In the genomic region with DNA sequence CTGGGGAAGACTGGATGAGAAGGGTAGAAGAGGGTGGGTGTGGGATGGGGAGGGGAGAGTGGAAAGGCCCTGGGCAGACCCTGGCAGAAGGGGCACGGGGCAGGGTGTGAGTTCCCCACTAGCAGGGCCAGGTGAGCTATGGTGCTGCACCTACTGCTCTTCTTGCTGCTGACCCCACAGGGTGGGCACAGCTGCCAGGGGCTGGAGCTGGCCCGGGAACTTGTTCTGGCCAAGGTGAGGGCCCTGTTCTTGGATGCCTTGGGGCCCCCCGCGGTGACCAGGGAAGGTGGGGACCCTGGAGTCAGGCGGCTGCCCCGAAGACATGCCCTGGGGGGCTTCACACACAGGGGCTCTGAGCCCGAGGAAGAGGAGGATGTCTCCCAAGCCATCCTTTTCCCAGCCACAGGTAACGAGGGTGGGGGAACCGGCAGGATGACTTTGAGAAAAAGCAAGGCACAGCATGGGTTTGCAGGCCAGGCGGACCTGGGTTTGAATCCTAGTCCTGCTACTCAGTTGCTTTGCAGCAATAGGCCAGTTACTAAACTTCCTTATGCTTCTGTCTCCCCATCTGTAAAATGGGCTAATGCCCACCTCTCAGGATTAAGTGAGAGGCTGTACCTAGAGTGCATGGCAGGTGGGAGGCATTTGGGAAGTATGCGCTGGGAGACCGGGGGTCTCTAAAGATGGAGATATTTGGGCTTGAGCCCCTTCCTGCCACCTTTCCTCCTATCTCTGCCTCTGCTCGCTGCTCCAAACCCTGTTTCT, we compare ENCODE assay signal across 2 cellular contexts.
TF ChIP-seq lines count a peak whose summit lies in the region.

A gene with protein sequence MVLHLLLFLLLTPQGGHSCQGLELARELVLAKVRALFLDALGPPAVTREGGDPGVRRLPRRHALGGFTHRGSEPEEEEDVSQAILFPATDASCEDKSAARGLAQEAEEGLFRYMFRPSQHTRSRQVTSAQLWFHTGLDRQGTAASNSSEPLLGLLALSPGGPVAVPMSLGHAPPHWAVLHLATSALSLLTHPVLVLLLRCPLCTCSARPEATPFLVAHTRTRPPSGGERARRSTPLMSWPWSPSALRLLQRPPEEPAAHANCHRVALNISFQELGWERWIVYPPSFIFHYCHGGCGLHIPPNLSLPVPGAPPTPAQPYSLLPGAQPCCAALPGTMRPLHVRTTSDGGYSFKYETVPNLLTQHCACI (plus strand): TSS at position 74 of the 765 bp plus-strand sequence. CDS start 65 bp downstream, at position 139.

TF ChIP-seq in HEK293, 187 proteins besides CTCF, POLR2A, EP300 and RAD21:
- TF ChIP-seq ZNF624 (tag by site-specific recombination; IDR thresholded peaks at IDR 0.05) (no peak), ZNF121 (tag by site-specific recombination; IDR thresholded peaks at IDR 0.05) (0 out of 2 replicates have a peak, but pooled peaks have one; percentile 41), ZBTB48 (tag by site-specific recombination; IDR thresholded peaks at IDR 0.05) (peak; percentile 1; the same call in 1 of the 2 replicates), ZNF501 (tag by site-specific recombination; IDR thresholded peaks at IDR 0.05) (peak; percentile 14; the same call in 1 of the 2 replicates), ZBTB20 (tag by site-specific recombination; IDR thresholded peaks at IDR 0.05) (no peak; the same call in 1 of the 2 replicates), KLF9 (tag by site-specific recombination; IDR thresholded peaks at IDR 0.05; ENCODE audit: low read depth) (0 out of 2 replicates have a peak, but pooled peaks have one; percentile 3), GLIS2 (tag by site-specific recombination; IDR thresholded peaks at IDR 0.05) (peak; percentile 37), GLIS1 (tag by site-specific recombination; IDR thresholded peaks at IDR 0.05) (no peak)
- TF ChIP-seq, protein P1, sequence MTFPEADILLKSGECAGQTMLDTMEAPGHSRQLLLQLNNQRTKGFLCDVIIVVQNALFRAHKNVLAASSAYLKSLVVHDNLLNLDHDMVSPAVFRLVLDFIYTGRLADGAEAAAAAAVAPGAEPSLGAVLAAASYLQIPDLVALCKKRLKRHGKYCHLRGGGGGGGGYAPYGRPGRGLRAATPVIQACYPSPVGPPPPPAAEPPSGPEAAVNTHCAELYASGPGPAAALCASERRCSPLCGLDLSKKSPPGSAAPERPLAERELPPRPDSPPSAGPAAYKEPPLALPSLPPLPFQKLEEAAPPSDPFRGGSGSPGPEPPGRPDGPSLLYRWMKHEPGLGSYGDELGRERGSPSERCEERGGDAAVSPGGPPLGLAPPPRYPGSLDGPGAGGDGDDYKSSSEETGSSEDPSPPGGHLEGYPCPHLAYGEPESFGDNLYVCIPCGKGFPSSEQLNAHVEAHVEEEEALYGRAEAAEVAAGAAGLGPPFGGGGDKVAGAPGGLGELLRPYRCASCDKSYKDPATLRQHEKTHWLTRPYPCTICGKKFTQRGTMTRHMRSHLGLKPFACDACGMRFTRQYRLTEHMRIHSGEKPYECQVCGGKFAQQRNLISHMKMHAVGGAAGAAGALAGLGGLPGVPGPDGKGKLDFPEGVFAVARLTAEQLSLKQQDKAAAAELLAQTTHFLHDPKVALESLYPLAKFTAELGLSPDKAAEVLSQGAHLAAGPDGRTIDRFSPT (tag by site-specific recombination; IDR thresholded peaks at IDR 0.05) = peak; percentile 82; the same call in 1 of the 2 replicates

TF ChIP-seq in HepG2, 621 proteins besides CTCF, POLR2A, EP300 and RAD21 (continued from another document and continues in another):
- TF ChIP-seq, protein P2, sequence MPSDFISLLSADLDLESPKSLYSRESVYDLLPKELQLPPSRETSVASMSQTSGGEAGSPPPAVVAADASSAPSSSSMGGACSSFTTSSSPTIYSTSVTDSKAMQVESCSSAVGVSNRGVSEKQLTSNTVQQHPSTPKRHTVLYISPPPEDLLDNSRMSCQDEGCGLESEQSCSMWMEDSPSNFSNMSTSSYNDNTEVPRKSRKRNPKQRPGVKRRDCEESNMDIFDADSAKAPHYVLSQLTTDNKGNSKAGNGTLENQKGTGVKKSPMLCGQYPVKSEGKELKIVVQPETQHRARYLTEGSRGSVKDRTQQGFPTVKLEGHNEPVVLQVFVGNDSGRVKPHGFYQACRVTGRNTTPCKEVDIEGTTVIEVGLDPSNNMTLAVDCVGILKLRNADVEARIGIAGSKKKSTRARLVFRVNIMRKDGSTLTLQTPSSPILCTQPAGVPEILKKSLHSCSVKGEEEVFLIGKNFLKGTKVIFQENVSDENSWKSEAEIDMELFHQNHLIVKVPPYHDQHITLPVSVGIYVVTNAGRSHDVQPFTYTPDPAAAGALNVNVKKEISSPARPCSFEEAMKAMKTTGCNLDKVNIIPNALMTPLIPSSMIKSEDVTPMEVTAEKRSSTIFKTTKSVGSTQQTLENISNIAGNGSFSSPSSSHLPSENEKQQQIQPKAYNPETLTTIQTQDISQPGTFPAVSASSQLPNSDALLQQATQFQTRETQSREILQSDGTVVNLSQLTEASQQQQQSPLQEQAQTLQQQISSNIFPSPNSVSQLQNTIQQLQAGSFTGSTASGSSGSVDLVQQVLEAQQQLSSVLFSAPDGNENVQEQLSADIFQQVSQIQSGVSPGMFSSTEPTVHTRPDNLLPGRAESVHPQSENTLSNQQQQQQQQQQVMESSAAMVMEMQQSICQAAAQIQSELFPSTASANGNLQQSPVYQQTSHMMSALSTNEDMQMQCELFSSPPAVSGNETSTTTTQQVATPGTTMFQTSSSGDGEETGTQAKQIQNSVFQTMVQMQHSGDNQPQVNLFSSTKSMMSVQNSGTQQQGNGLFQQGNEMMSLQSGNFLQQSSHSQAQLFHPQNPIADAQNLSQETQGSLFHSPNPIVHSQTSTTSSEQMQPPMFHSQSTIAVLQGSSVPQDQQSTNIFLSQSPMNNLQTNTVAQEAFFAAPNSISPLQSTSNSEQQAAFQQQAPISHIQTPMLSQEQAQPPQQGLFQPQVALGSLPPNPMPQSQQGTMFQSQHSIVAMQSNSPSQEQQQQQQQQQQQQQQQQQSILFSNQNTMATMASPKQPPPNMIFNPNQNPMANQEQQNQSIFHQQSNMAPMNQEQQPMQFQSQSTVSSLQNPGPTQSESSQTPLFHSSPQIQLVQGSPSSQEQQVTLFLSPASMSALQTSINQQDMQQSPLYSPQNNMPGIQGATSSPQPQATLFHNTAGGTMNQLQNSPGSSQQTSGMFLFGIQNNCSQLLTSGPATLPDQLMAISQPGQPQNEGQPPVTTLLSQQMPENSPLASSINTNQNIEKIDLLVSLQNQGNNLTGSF (CRISPR knock-in tag; IDR thresholded peaks at IDR 0.05) = no peak
- no peak for TF ChIP-seq KDM4B (CRISPR knock-in tag; IDR thresholded peaks at IDR 0.05)
- TF ChIP-seq, protein P3, sequence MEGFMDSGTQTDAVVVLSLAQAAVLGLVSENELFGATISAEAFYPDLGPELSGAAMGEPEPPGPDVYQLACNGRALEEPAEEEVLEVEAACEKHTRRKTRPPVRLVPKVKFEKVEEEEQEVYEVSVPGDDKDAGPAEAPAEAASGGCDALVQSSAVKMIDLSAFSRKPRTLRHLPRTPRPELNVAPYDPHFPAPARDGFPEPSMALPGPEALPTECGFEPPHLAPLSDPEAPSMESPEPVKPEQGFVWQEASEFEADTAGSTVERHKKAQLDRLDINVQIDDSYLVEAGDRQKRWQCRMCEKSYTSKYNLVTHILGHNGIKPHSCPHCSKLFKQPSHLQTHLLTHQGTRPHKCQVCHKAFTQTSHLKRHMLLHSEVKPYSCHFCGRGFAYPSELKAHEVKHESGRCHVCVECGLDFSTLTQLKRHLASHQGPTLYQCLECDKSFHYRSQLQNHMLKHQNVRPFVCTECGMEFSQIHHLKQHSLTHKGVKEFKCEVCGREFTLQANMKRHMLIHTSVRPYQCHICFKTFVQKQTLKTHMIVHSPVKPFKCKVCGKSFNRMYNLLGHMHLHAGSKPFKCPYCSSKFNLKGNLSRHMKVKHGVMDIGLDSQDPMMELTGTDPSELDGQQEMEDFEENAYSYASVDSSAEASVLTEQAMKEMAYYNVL (CRISPR knock-in tag; IDR thresholded peaks at IDR 0.05; ENCODE audit: borderline replicate concordance) = no peak
- no peak for TF ChIP-seq TP53 (CRISPR knock-in tag; conservative IDR thresholded peaks at IDR 0.05)
- no peak for TF ChIP-seq ATRX (CRISPR knock-in tag; IDR thresholded peaks at IDR 0.05; ENCODE audit: borderline replicate concordance)
- no peak for TF ChIP-seq TBP (CRISPR knock-in tag; IDR thresholded peaks at IDR 0.05)
- no peak for TF ChIP-seq ZNF660 (CRISPR knock-in tag; IDR thresholded peaks at IDR 0.05; ENCODE audit: borderline replicate concordance, low read depth)
- TF ChIP-seq DNMT1 (CRISPR knock-in tag; IDR thresholded peaks at IDR 0.05) = no peak
- TF ChIP-seq ZNF468 (CRISPR knock-in tag; IDR thresholded peaks at IDR 0.05) = no peak
- no peak for TF ChIP-seq ZNF549 (CRISPR knock-in tag; IDR thresholded peaks at IDR 0.05)
- no peak for TF ChIP-seq ZNF138 (CRISPR knock-in tag; IDR thresholded peaks at IDR 0.05; ENCODE audit: low read depth)
- TF ChIP-seq PRMT3 (CRISPR knock-in tag; IDR thresholded peaks at IDR 0.05; ENCODE audit: borderline replicate concordance, low read depth) = no peak
- TF ChIP-seq, protein P4, sequence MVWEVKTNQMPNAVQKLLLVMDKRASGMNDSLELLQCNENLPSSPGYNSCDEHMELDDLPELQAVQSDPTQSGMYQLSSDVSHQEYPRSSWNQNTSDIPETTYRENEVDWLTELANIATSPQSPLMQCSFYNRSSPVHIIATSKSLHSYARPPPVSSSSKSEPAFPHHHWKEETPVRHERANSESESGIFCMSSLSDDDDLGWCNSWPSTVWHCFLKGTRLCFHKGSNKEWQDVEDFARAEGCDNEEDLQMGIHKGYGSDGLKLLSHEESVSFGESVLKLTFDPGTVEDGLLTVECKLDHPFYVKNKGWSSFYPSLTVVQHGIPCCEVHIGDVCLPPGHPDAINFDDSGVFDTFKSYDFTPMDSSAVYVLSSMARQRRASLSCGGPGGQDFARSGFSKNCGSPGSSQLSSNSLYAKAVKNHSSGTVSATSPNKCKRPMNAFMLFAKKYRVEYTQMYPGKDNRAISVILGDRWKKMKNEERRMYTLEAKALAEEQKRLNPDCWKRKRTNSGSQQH (CRISPR knock-in tag; IDR thresholded peaks at IDR 0.05; ENCODE audit: low read depth) = 0 out of 2 replicates have a peak, but pooled peaks have one; percentile 28
- TF ChIP-seq, protein P5, sequence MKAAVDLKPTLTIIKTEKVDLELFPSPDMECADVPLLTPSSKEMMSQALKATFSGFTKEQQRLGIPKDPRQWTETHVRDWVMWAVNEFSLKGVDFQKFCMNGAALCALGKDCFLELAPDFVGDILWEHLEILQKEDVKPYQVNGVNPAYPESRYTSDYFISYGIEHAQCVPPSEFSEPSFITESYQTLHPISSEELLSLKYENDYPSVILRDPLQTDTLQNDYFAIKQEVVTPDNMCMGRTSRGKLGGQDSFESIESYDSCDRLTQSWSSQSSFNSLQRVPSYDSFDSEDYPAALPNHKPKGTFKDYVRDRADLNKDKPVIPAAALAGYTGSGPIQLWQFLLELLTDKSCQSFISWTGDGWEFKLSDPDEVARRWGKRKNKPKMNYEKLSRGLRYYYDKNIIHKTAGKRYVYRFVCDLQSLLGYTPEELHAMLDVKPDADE (CRISPR knock-in tag; IDR thresholded peaks at IDR 0.05) = 0 out of 2 replicates have a peak, but pooled peaks have one; percentile 53
- no peak; the same call in 1 of the 2 replicates for TF ChIP-seq ZNF451 (CRISPR knock-in tag; IDR thresholded peaks at IDR 0.05)
- TF ChIP-seq CEBPB (IDR thresholded peaks at IDR 0.05; ENCODE audit: borderline replicate concordance, low read depth, low read length) = no peak
- TF ChIP-seq ZNF674 (CRISPR knock-in tag; IDR thresholded peaks at IDR 0.05; ENCODE audit: low read depth) = no peak
- TF ChIP-seq STAT5B (CRISPR knock-in tag; IDR thresholded peaks at IDR 0.05) = no peak
- no peak for TF ChIP-seq SATB2 (CRISPR knock-in tag; IDR thresholded peaks at IDR 0.05)
- no peak for TF ChIP-seq SIN3B (IDR thresholded peaks at IDR 0.05; ENCODE audit: low read length)
- 0 out of 2 replicates have a peak, but pooled peaks have one; percentile 48 for TF ChIP-seq ZNF550 (CRISPR knock-in tag; IDR thresholded peaks at IDR 0.05; ENCODE audit: borderline replicate concordance)
- TF ChIP-seq SP2 (CRISPR knock-in tag; IDR thresholded peaks at IDR 0.05) = 0 out of 2 replicates have a peak, but pooled peaks have one; percentile 27
- no peak for TF ChIP-seq ZNF850 (CRISPR knock-in tag; conservative IDR thresholded peaks at IDR 0.05)
- 0 out of 2 replicates have a peak, but pooled peaks have one; percentile 62 for TF ChIP-seq MEIS1 (CRISPR knock-in tag; IDR thresholded peaks at IDR 0.05; ENCODE audit: borderline replicate concordance)
- no peak for TF ChIP-seq ZNF766 (CRISPR knock-in tag; IDR thresholded peaks at IDR 0.05; ENCODE audit: borderline replicate concordance)
- TF ChIP-seq, protein P6, sequence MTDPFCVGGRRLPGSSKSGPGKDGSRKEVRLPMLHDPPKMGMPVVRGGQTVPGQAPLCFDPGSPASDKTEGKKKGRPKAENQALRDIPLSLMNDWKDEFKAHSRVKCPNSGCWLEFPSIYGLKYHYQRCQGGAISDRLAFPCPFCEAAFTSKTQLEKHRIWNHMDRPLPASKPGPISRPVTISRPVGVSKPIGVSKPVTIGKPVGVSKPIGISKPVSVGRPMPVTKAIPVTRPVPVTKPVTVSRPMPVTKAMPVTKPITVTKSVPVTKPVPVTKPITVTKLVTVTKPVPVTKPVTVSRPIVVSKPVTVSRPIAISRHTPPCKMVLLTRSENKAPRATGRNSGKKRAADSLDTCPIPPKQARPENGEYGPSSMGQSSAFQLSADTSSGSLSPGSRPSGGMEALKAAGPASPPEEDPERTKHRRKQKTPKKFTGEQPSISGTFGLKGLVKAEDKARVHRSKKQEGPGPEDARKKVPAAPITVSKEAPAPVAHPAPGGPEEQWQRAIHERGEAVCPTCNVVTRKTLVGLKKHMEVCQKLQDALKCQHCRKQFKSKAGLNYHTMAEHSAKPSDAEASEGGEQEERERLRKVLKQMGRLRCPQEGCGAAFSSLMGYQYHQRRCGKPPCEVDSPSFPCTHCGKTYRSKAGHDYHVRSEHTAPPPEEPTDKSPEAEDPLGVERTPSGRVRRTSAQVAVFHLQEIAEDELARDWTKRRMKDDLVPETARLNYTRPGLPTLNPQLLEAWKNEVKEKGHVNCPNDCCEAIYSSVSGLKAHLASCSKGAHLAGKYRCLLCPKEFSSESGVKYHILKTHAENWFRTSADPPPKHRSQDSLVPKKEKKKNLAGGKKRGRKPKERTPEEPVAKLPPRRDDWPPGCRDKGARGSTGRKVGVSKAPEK (CRISPR knock-in tag; IDR thresholded peaks at IDR 0.05; ENCODE audit: borderline replicate concordance) = no peak
- no peak for TF ChIP-seq ZBTB8A (CRISPR knock-in tag; IDR thresholded peaks at IDR 0.05; ENCODE audit: borderline replicate concordance, low read depth)
- TF ChIP-seq, protein P7, sequence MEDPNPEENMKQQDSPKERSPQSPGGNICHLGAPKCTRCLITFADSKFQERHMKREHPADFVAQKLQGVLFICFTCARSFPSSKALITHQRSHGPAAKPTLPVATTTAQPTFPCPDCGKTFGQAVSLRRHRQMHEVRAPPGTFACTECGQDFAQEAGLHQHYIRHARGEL (CRISPR knock-in tag; IDR thresholded peaks at IDR 0.05) = no peak
- TF ChIP-seq CEBPG (CRISPR knock-in tag; IDR thresholded peaks at IDR 0.05) = no peak
- TF ChIP-seq, protein P8, sequence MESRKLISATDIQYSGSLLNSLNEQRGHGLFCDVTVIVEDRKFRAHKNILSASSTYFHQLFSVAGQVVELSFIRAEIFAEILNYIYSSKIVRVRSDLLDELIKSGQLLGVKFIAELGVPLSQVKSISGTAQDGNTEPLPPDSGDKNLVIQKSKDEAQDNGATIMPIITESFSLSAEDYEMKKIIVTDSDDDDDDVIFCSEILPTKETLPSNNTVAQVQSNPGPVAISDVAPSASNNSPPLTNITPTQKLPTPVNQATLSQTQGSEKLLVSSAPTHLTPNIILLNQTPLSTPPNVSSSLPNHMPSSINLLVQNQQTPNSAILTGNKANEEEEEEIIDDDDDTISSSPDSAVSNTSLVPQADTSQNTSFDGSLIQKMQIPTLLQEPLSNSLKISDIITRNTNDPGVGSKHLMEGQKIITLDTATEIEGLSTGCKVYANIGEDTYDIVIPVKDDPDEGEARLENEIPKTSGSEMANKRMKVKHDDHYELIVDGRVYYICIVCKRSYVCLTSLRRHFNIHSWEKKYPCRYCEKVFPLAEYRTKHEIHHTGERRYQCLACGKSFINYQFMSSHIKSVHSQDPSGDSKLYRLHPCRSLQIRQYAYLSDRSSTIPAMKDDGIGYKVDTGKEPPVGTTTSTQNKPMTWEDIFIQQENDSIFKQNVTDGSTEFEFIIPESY (CRISPR knock-in tag; IDR thresholded peaks at IDR 0.05) = no peak
- TF ChIP-seq ZBTB1 (CRISPR knock-in tag; IDR thresholded peaks at IDR 0.05; ENCODE audit: borderline replicate concordance) = no peak
